ENCODE assay signal across 1 cellular context in genomic region chr18:23545247-23545789, GRCh38.
TF ChIP-seq lines count a peak whose summit lies in the region.

No MANE protein-coding gene starts in this region.

TF ChIP-seq in HepG2, 621 proteins besides CTCF, POLR2A, EP300 and RAD21 (continued from another document and continues in another):
- no peak for TF ChIP-seq ZNF704 (CRISPR knock-in tag; IDR thresholded peaks at IDR 0.05; ENCODE audit: borderline replicate concordance)
- TF ChIP-seq FIP1L1 (IDR thresholded peaks at IDR 0.05; ENCODE audit: borderline replicate concordance, insufficient read depth, low read depth, low read length) = no peak
- TF ChIP-seq ZNF12 (CRISPR knock-in tag; IDR thresholded peaks at IDR 0.05) = no peak
- peak; percentile 37; the same call in 1 of the 2 replicates for TF ChIP-seq MTA1 (CRISPR knock-in tag; IDR thresholded peaks at IDR 0.05; ENCODE audit: borderline replicate concordance)
- TF ChIP-seq ZNF232 (CRISPR knock-in tag; IDR thresholded peaks at IDR 0.05; ENCODE audit: borderline replicate concordance) = no peak
- TF ChIP-seq ZNF230 (CRISPR knock-in tag; IDR thresholded peaks at IDR 0.05) = no peak
- no peak for TF ChIP-seq ZBED4 (CRISPR knock-in tag; IDR thresholded peaks at IDR 0.05; ENCODE audit: borderline replicate concordance)
- TF ChIP-seq TBL1XR1 (IDR thresholded peaks at IDR 0.05; ENCODE audit: borderline replicate concordance, low read length, partially characterized antibody) = peak; percentile 19
- no peak for TF ChIP-seq ZMAT5 (CRISPR knock-in tag; IDR thresholded peaks at IDR 0.05; ENCODE audit: borderline replicate concordance, low read depth)
- no peak for TF ChIP-seq ZNF773 (CRISPR knock-in tag; IDR thresholded peaks at IDR 0.05; ENCODE audit: borderline replicate concordance)
- TF ChIP-seq ZNF362 (CRISPR knock-in tag; IDR thresholded peaks at IDR 0.05; ENCODE audit: borderline replicate concordance) = no peak
- peak; percentile 22; the same call in 1 of the 2 replicates for TF ChIP-seq MXD4 (CRISPR knock-in tag; IDR thresholded peaks at IDR 0.05)
- peak; percentile 28; the same call in 1 of the 2 replicates for TF ChIP-seq ZNF788 (CRISPR knock-in tag; IDR thresholded peaks at IDR 0.05; ENCODE audit: borderline replicate concordance)
- TF ChIP-seq PBX3 (CRISPR knock-in tag; IDR thresholded peaks at IDR 0.05; ENCODE audit: borderline replicate concordance) = no peak
- no peak; the same call in 1 of the 2 replicates for TF ChIP-seq ZNF710 (CRISPR knock-in tag; IDR thresholded peaks at IDR 0.05; ENCODE audit: borderline replicate concordance)
- TF ChIP-seq POLR2G (IDR thresholded peaks at IDR 0.05; ENCODE audit: low read depth, low read length) = no peak
- TF ChIP-seq ZBTB2 (CRISPR knock-in tag; IDR thresholded peaks at IDR 0.05; ENCODE audit: low read depth) = no peak
- no peak for TF ChIP-seq ZNF282 (IDR thresholded peaks at IDR 0.05; ENCODE audit: partially characterized antibody)
- no peak; the same call in 1 of the 2 replicates for TF ChIP-seq JUN (CRISPR knock-in tag; IDR thresholded peaks at IDR 0.05)
- TF ChIP-seq ZNF510 (CRISPR knock-in tag; IDR thresholded peaks at IDR 0.05; ENCODE audit: low read depth) = no peak
- TF ChIP-seq TEAD3 (CRISPR knock-in tag; optimal IDR thresholded peaks at IDR 0.05; ENCODE audit: borderline replicate concordance) = no peak
- no peak; the same call in none of the 2 replicates for TF ChIP-seq STAG1 (CRISPR knock-in tag; IDR thresholded peaks at IDR 0.05)
- peak; percentile 17; the same call in 1 of the 2 replicates for TF ChIP-seq TFDP2 (CRISPR knock-in tag; IDR thresholded peaks at IDR 0.05)
- TF ChIP-seq ZNF24 (IDR thresholded peaks at IDR 0.05) = no peak
- TF ChIP-seq SMC3 (IDR thresholded peaks at IDR 0.05; ENCODE audit: low read length) = no peak
- TF ChIP-seq ZNF407 (CRISPR knock-in tag; IDR thresholded peaks at IDR 0.05; ENCODE audit: not compliant biosample characterization) = no peak
- no peak for TF ChIP-seq ZNF75D (CRISPR knock-in tag; IDR thresholded peaks at IDR 0.05; ENCODE audit: borderline replicate concordance)
- no peak for TF ChIP-seq ZBTB10 (CRISPR knock-in tag; IDR thresholded peaks at IDR 0.05; ENCODE audit: borderline replicate concordance)
